In the genomic region with DNA sequence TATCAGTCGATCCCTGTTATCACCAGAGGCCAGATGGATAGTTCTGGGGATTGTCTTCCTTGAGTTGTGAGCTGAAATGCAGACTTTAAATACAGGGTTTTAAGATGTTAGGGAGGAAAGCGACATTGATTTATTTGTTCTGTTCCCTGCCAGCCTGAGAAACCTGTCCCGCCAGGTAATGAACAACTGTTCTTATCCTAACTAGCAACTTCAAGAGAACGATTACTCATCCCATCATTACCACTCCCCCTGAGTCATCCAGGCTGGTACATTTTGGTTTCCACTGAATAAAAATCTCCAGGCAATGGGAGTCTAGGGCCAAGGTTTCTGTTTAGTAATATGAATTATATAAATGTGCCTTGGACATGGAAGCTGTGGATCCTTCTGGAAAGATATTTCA, we compare ENCODE assay signal across 11 cellular contexts.
DNase-seq lines count a peak whose midpoint lies in the region; TF ChIP-seq lines count a peak whose summit lies in the region.
"Had no signal": no experiment of that assay in that cellular context is flagged by ENCODE, and none has a peak within 500 bp of the region (broad histone marks: within the 10 kb centered on the region; RNA-seq: fewer than 3 reads in every experiment).

No MANE protein-coding gene starts in this region.

- no peaks in the 10 kb centered on the region for H3K9me3 ChIP-seq in prostate gland
- H3K9me3 ChIP-seq: A549, ascending aorta had no signal

- H3K27me3 ChIP-seq in prostate gland (replicated peaks; ENCODE audit: insufficient read depth) = no peaks in the 10 kb centered on the region
- H3K27me3 ChIP-seq: ascending aorta had no signal

- H3K36me3 ChIP-seq in prostate gland = no peaks in the 10 kb centered on the region
- H3K36me3 ChIP-seq: ascending aorta had no signal

- no peak overlapping the region for H3K4me3 ChIP-seq in prostate gland
- H3K4me3 ChIP-seq: A549, ascending aorta had no signal

- intact Hi-C loops in prostate gland (cut with DNase I) = no loop called here

- WGBS in prostate gland = 35% methylated on average over 4 of the region's 4 CpGs

- no peak for TF ChIP-seq CTCF in prostate gland (IDR thresholded peaks at IDR 0.05)

- no peak for TF ChIP-seq POLR2A in prostate gland (IDR thresholded peaks at IDR 0.05)

- DNase-seq in NCI-H1417 (lab: John Stamatoyannopoulos, UW) = peak in 2 of 3 experiments; percentile 21 to 49
- DNase-seq in NCI-H1417 treated with DMSO at 0.1 percent for 48 hours (lab: John Stamatoyannopoulos, UW) = no peak
- peak; percentile 66 for DNase-seq in NCI-H2227 (lab: John Stamatoyannopoulos, UW; ENCODE audit: unreplicated experiment)
- peak; percentile 92 for DNase-seq in epithelial cell of prostate (ENCODE audit: low read depth, low spot score)
- DNase-seq in prostate gland (ENCODE audit: low spot score) = peak; percentile 88
- DNase-seq in NCI-H128 (lab: John Stamatoyannopoulos, UW; ENCODE audit: unreplicated experiment) = no peak
- DNase-seq in stimulated activated naive CD4-positive, alpha-beta T cell treated with Interleukin-2 at 50 U/mL for 16 hours (lab: John Stamatoyannopoulos, UW) = no peak
- DNase-seq in NCI-H1436 (lab: John Stamatoyannopoulos, UW) = no peak
- DNase-seq: naive B cell had no signal

- H3K4me1 ChIP-seq in prostate gland (replicated peaks) = no peaks in the 10 kb centered on the region
- H3K4me1 ChIP-seq: A549, ascending aorta had no signal

- H3K27ac ChIP-seq in epithelial cell of prostate (peak overlapping the region; percentile 70), prostate gland (peak overlapping the region; percentile 63 to 69)
- H3K27ac ChIP-seq: A549, ascending aorta had no signal

Comparison
In these comparisons a context has a peak if more than half of its experiments do, and no peak if none do; other contexts are left out.
1. DNase-seq: peak in NCI-H1417 (2 of 3), NCI-H2227 (single experiment), epithelial cell of prostate (single experiment) and prostate gland (single experiment); none in NCI-H1417 treated with DMSO at 0.1 percent for 48 hours (single experiment), NCI-H128 (single experiment), stimulated activated naive CD4-positive, alpha-beta T cell treated with Interleukin-2 at 50 U/mL for 16 hours (single experiment) and NCI-H1436 (single experiment).